19 cellular contexts compared by ENCODE assay signal in the genomic region with DNA sequence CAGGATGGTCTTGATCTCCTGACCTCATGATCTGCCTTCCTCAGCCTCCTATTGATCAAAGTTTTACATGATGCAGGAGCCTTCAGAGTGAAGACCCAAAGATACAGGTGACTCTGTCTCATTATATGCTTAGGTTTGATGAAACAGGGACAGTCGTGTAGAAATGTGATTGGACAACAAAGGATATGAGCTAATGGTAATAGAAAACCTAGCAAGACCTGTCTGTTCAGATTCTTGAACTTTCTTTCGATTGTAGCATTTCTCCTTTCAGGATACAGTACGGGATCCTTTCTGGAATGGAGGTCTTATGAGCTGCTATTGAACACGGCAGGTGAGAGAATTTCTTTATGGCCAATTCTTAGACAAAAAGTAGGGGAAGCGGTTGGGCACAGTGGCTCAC.
"Had no signal": no experiment of that assay in that cellular context is flagged by ENCODE, and none has a peak within 500 bp of the region (broad histone marks: within the 10 kb centered on the region; RNA-seq: fewer than 3 reads in every experiment).

A gene with protein sequence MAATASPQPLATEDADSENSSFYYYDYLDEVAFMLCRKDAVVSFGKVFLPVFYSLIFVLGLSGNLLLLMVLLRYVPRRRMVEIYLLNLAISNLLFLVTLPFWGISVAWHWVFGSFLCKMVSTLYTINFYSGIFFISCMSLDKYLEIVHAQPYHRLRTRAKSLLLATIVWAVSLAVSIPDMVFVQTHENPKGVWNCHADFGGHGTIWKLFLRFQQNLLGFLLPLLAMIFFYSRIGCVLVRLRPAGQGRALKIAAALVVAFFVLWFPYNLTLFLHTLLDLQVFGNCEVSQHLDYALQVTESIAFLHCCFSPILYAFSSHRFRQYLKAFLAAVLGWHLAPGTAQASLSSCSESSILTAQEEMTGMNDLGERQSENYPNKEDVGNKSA (plus strand): TSS at position 244 of the 400 bp plus-strand sequence. CDS start 55,058 bp downstream, outside the sequence.

- ATAC-seq: heart right ventricle; lower lobe of right lung; naive thymus-derived CD8-positive, alpha-beta T cell had no signal

- H3K9me3 Mint-ChIP-seq: activated CD4-positive, alpha-beta memory T cell treated with anti-CD3 and anti-CD28 coated beads for 36 hours; activated naive CD8-positive, alpha-beta T cell treated with anti-CD3 and anti-CD28 coated beads for 36 hours; naive thymus-derived CD8-positive, alpha-beta T cell; T-helper 1 cell treated with Interleukin-12 subunit alpha and Interleukin-12 subunit beta and Interleukin-4 antibody, amounts not matched to agents 30 μg/mL and 1 μg/mL, for 36 hours had no signal

- DNase-seq: activated CD4-positive, alpha-beta memory T cell treated with anti-CD3 and anti-CD28 coated beads for 36 hours; activated CD4-positive, alpha-beta T cell treated with anti-CD3 and anti-CD28 coated beads for 48 hours; activated CD4-positive, CD25-positive, alpha-beta regulatory T cell; activated naive CD4-positive, alpha-beta T cell treated with Interleukin-2 at 50 U/mL for 16 hours; activated naive CD8-positive, alpha-beta T cell treated with anti-CD3 and anti-CD28 coated beads for 36 hours; activated T-cell treated with anti-CD3 and anti-CD28 coated beads, Interleukin-2, amount 50 U/mL, for 48 hours; colonic mucosa; endodermal cell; erythroblast; foreskin fibroblast; heart right ventricle; lower lobe of right lung; naive thymus-derived CD8-positive, alpha-beta T cell; ovary; stimulated activated CD4-positive, alpha-beta T cell treated with anti-CD3 and anti-CD28 coated beads, Interleukin-4, amount 100 ng/mL, for 24 hours; stimulated activated naive CD4-positive, alpha-beta T cell treated with Interleukin-2 at 50 U/mL for 16 hours; T1000 had no signal

- H3K36me3 Mint-ChIP-seq: activated CD4-positive, alpha-beta memory T cell treated with anti-CD3 and anti-CD28 coated beads for 36 hours; naive thymus-derived CD8-positive, alpha-beta T cell had no signal

- H3K36me3 ChIP-seq: breast epithelium, colonic mucosa, heart right ventricle, lower lobe of right lung, ovary had no signal

- H3K4me3 Mint-ChIP-seq: activated CD4-positive, alpha-beta memory T cell treated with anti-CD3 and anti-CD28 coated beads for 36 hours; activated naive CD8-positive, alpha-beta T cell treated with anti-CD3 and anti-CD28 coated beads for 36 hours; endodermal cell; naive thymus-derived CD8-positive, alpha-beta T cell; T-helper 1 cell treated with Interleukin-12 subunit alpha and Interleukin-12 subunit beta and Interleukin-4 antibody, amounts not matched to agents 30 μg/mL and 1 μg/mL, for 36 hours had no signal

- H3K4me3 ChIP-seq: breast epithelium, colonic mucosa, heart right ventricle, lower lobe of right lung, ovary had no signal

- H3K4me1 ChIP-seq: breast epithelium, colonic mucosa had no signal

- H3K9me3 ChIP-seq: breast epithelium, colonic mucosa, heart right ventricle, lower lobe of right lung, ovary had no signal

- H3K27ac ChIP-seq: breast epithelium, heart right ventricle, lower lobe of right lung, ovary had no signal

- H3K27ac Mint-ChIP-seq: activated CD4-positive, alpha-beta memory T cell treated with anti-CD3 and anti-CD28 coated beads for 36 hours; activated naive CD8-positive, alpha-beta T cell treated with anti-CD3 and anti-CD28 coated beads for 36 hours; T-helper 1 cell treated with Interleukin-12 subunit alpha and Interleukin-12 subunit beta and Interleukin-4 antibody, amounts not matched to agents 30 μg/mL and 1 μg/mL, for 36 hours had no signal

- H3K27me3 ChIP-seq: breast epithelium, colonic mucosa, ovary had no signal
